18 cellular contexts compared by ENCODE assay signal in the genomic region with DNA sequence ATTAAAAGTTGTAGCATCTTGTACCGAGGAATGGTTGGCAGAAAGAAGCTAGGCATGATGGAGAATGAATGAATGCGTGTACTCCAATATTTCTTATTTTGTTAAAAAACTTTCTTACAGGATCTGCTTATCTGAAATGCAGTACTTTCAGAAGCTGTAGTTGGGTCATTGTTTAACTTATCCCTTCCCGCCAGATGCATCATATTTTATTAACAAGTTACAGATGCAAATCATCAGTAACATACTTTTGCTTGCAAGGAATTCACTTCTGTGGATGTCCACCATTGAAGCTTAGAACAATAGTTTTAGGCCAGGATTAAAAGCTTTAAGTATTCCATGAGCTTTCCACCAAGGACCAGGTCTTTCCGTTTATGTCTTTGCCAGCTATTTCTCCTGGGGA.
DNase-seq lines count a peak whose midpoint lies in the region; ATAC-seq and TF ChIP-seq lines count a peak whose summit lies in the region.
"Had no signal": no experiment of that assay in that cellular context is flagged by ENCODE, and none has a peak within 500 bp of the region (broad histone marks: within the 10 kb centered on the region; RNA-seq: fewer than 3 reads in every experiment).

No MANE protein-coding gene starts in this region.

- H4K8ac ChIP-seq in IMR-90 (ENCODE audit: low read depth in 2 of 2, low read length in 2 of 2): no peak overlapping the region

- no peak overlapping the region for H2AK9ac ChIP-seq in IMR-90 (replicated peaks; ENCODE audit: low read depth, low read length, poor library complexity)

- dilution Hi-C loops in IMR-90 (cut with HindIII; ENCODE audit: low sequenced_read_pairs, unreplicated experiment): no loop called here

- H3K4ac ChIP-seq in IMR-90 (ENCODE audit: low read depth, low read length): no peak overlapping the region

- WGBS in IMR-90 (ENCODE audit: extremely low coverage in 2 of 2, insufficient read length in 1 of 2), 2 experiments: no CpG with 5 or more reads among the region's 4 CpGs

- no peak overlapping the region for H2BK20ac ChIP-seq in IMR-90 (ENCODE audit: low read depth, low read length)

- no peaks in the 10 kb centered on the region for H3K9me3 ChIP-seq in IMR-90 (ENCODE audit: control insufficient read depth, insufficient read depth, low read length)
- H3K9me3 ChIP-seq: A549, BE2C, HAP-1 had no signal

- POLR2A ChIA-PET in IMR-90 (lab: Charles Lee; ENCODE audit: unreplicated experiment): no interaction called here

- H3K27ac ChIP-seq in IMR-90 (ENCODE audit: insufficient read depth, low read length): no peak overlapping the region
- H3K27ac ChIP-seq: A549 had no signal

- no peak overlapping the region for H3K56ac ChIP-seq in IMR-90 (ENCODE audit: extremely low read depth, insufficient read depth, low read length)

- ATAC-seq in IMR-90 (ENCODE audit: low read depth) (no peak), GM18498 (IDR thresholded peaks at IDR 0.05; ENCODE audit: unreplicated experiment) (no peak), GM21381 (IDR thresholded peaks at IDR 0.05; ENCODE audit: unreplicated experiment) (no peak)
- ATAC-seq: A549; CD8-positive, alpha-beta T cell; GM12878 had no signal

- H2BK15ac ChIP-seq in IMR-90 (ENCODE audit: low read depth, low read length): no peak overlapping the region

- no peak overlapping the region for H3K23ac ChIP-seq in IMR-90 (ENCODE audit: low read depth, low read length)

- DNase-seq in AG20443 (ENCODE audit: low spot score): peak; percentile 21
- DNase-seq in IMR-90: peak; percentile 24
- peak; percentile 45 for DNase-seq in fibroblast of peridontal ligament (ENCODE audit: extremely low read depth)
- no peak for DNase-seq in activated CD4-positive, alpha-beta T cell treated with anti-CD3 and anti-CD28 coated beads for 48 hours
- DNase-seq in HUDEP-2 (lab: John Stamatoyannopoulos, UW; ENCODE audit: unreplicated experiment in 76 of 76): no peak
- DNase-seq: BE2C; CD8-positive, alpha-beta T cell; COR-L47; DMS153; DND-41; HFFc6; Kasumi-1; KBM-7 had no signal

- TF ChIP-seq CTCF in IMR-90 (conservative IDR thresholded peaks at IDR 0.05; ENCODE audit: low read depth, low read length): no peak

- no peak overlapping the region for H2BK5ac ChIP-seq in IMR-90 (ENCODE audit: low read depth, low read length, poor library complexity, severe bottlenecking)

- no peak overlapping the region for H3K18ac ChIP-seq in IMR-90 (ENCODE audit: low read depth, low read length)

- H3K4me2 ChIP-seq in IMR-90 (ENCODE audit: low read depth, low read length): no peak overlapping the region
- H3K4me2 ChIP-seq: A549 had no signal

- no peak overlapping the region for H4K91ac ChIP-seq in IMR-90 (ENCODE audit: insufficient read depth, low read depth, low read length)

- H3K27me3 ChIP-seq in IMR-90 (ENCODE audit: control insufficient read depth, insufficient read depth, low read length): no peaks in the 10 kb centered on the region
- H3K27me3 ChIP-seq: BE2C had no signal

- H2AK5ac ChIP-seq in IMR-90 (ENCODE audit: low read depth, low read length): no peak overlapping the region

- no peaks in the 10 kb centered on the region for H3K79me1 ChIP-seq in IMR-90 (ENCODE audit: low read depth in 1 of 2, low read length in 2 of 2)

- in situ Hi-C loops in IMR-90 (cut with MboI; ENCODE audit: low sequenced_read_pairs): no loop called here

- no peak overlapping the region for H3K4me3 ChIP-seq in IMR-90 (ENCODE audit: insufficient read depth, low read depth, low read length)
- H3K4me3 ChIP-seq: A549, GM12878, HAP-1 had no signal

- no peak overlapping the region for H2BK120ac ChIP-seq in IMR-90 (ENCODE audit: low read depth, low read length)

- no peaks in the 10 kb centered on the region for H4K20me1 ChIP-seq in IMR-90 (ENCODE audit: insufficient read depth, low read length)

- no TSS peak for BruUV-seq in IMR-90 (replicated peaks; lab: Mats Ljungman, UMichigan)

- no peaks in the 10 kb centered on the region for H3K36me3 ChIP-seq in IMR-90 (ENCODE audit: control insufficient read depth, insufficient read depth, low read length)
- H3K36me3 ChIP-seq: BE2C had no signal

- intact Hi-C loops in IMR-90 (cut with micrococcal nuclease): no loop called here

- H3K14ac ChIP-seq in IMR-90 (replicated peaks; ENCODE audit: low read depth, low read length): no peak overlapping the region

- CTCF ChIA-PET in IMR-90 (lab: Yijun Ruan, JAX): no interaction called here

- no peaks in the 10 kb centered on the region for H3K4me1 ChIP-seq in IMR-90 (ENCODE audit: control insufficient read depth, insufficient read depth, low read length)
- H3K4me1 ChIP-seq: A549, BE2C had no signal

- no peak for TF ChIP-seq POLR2A in IMR-90 (IDR thresholded peaks at IDR 0.05; ENCODE audit: low read depth, low read length)

- H2AFZ ChIP-seq in IMR-90 (replicated peaks; ENCODE audit: low read length, poor library complexity): no peak overlapping the region

- no peak overlapping the region for H4K5ac ChIP-seq in IMR-90 (ENCODE audit: low read depth, low read length)

- H3K9ac ChIP-seq in IMR-90 (ENCODE audit: low read depth, low read length): no peak overlapping the region

- no peak for TF ChIP-seq RAD21 in IMR-90 (IDR thresholded peaks at IDR 0.05; ENCODE audit: low read length)

- H3K9me1 ChIP-seq in IMR-90 (ENCODE audit: insufficient read depth, low read length): no peaks in the 10 kb centered on the region

TF ChIP-seq in IMR-90, 13 proteins besides CTCF, POLR2A, EP300 and RAD21:
- TF ChIP-seq MAFK (IDR thresholded peaks at IDR 0.05; ENCODE audit: low read depth, low read length) (no peak), FOS (IDR thresholded peaks at IDR 0.05; ENCODE audit: low read depth, low read length) (no peak), BHLHE40 (IDR thresholded peaks at IDR 0.05; ENCODE audit: low read depth, low read length) (no peak), MAZ (IDR thresholded peaks at IDR 0.05; ENCODE audit: borderline replicate concordance, low read depth, low read length) (no peak), RCOR1 (IDR thresholded peaks at IDR 0.05; ENCODE audit: insufficient replicate concordance, low read length) (no peak), SMC3 (IDR thresholded peaks at IDR 0.05; ENCODE audit: low read depth, low read length) (no peak), CHD1 (IDR thresholded peaks at IDR 0.05; ENCODE audit: low read depth, low read length) (no peak), RFX5 (IDR thresholded peaks at IDR 0.05; ENCODE audit: low read depth, low read length) (no peak), MXI1 (IDR thresholded peaks at IDR 0.05; ENCODE audit: borderline replicate concordance, low read depth, low read length) (no peak), CEBPB (IDR thresholded peaks at IDR 0.05; ENCODE audit: low read depth, low read length) (no peak), NFE2L2 (IDR thresholded peaks at IDR 0.05; ENCODE audit: low read depth, low read length) (no peak)
- TF ChIP-seq, protein P1, sequence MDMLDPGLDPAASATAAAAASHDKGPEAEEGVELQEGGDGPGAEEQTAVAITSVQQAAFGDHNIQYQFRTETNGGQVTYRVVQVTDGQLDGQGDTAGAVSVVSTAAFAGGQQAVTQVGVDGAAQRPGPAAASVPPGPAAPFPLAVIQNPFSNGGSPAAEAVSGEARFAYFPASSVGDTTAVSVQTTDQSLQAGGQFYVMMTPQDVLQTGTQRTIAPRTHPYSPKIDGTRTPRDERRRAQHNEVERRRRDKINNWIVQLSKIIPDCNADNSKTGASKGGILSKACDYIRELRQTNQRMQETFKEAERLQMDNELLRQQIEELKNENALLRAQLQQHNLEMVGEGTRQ (IDR thresholded peaks at IDR 0.05; ENCODE audit: low read depth, low read length): no peak

Comparison
In these comparisons a context has a peak if more than half of its experiments do, and no peak if none do; other contexts are left out.
1. DNase-seq: peak in AG20443 (single experiment), IMR-90 (single experiment) and fibroblast of peridontal ligament (single experiment); none in activated CD4-positive, alpha-beta T cell treated with anti-CD3 and anti-CD28 coated beads for 48 hours (single experiment) and HUDEP-2 (0 of 76).